Comparison of ENCODE assay signal across 18 cellular contexts in the genomic region with DNA sequence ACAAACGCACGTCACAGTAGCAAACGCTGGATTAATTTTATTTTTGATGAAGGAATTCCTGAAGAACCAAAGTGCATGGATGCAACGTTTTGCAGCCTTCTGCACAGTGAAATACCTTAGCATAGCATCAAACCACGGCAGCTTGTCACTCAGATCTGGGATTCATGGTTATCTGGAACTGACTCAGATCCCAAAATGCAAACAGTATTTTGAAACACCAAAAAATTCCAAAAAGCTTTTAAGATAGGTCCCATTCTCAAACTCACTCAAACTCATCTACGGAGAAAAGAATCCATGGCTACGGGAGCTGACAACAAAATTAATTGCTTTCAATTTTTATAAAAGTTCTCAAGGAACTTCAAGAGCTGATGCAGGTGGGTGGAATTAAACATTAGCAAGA.
DNase-seq lines count a peak whose midpoint lies in the region; ATAC-seq, FAIRE-seq and TF ChIP-seq lines count a peak whose summit lies in the region.
"Had no signal": no experiment of that assay in that cellular context is flagged by ENCODE, and none has a peak within 500 bp of the region (broad histone marks: within the 10 kb centered on the region; RNA-seq: fewer than 3 reads in every experiment).

No MANE protein-coding gene starts in this region.

- H3K36me3 Mint-ChIP-seq in Calu3 (ENCODE audit: insufficient read depth, unreplicated experiment) (no peaks in the 10 kb centered on the region), nephron progenitor cell (ENCODE audit: low read depth) (no peaks in the 10 kb centered on the region), type B pancreatic cell (no peaks in the 10 kb centered on the region)
- H3K36me3 Mint-ChIP-seq: CD14-positive monocyte; CD8-positive, alpha-beta T cell had no signal

- no TSS peak for BruUV-seq in Calu3 (replicated peaks; lab: Mats Ljungman, UMichigan)

- DNase-seq in Calu3, result no peak
- DNase-seq in nephron progenitor cell, result no peak
- DNase-seq in type B pancreatic cell (ENCODE audit: extremely low spot score, unreplicated experiment), result no peak
- no peak for DNase-seq in activated CD4-positive, alpha-beta T cell treated with anti-CD3 and anti-CD28 coated beads for 48 hours
- DNase-seq in DMS114 treated with DMSO at 0.1 percent for 48 hours (lab: John Stamatoyannopoulos, UW; ENCODE audit: unreplicated experiment), result no peak
- DNase-seq: BE2C; CD8-positive, alpha-beta T cell; COR-L47; HCEC 1CT; HFFc6 had no signal

- H3K4me1 Mint-ChIP-seq in Calu3 (ENCODE audit: low read depth, unreplicated experiment) (peaks cover 20% of the 10 kb centered on the region), nephron progenitor cell (peaks cover 37% of the 10 kb centered on the region), type B pancreatic cell (ENCODE audit: unreplicated experiment) (peaks cover 29% of the 10 kb centered on the region)
- H3K4me1 Mint-ChIP-seq: CD14-positive monocyte had no signal

- H3K9me3 Mint-ChIP-seq in Calu3 (ENCODE audit: low read depth, unreplicated experiment), result no peaks in the 10 kb centered on the region
- no peaks in the 10 kb centered on the region for H3K9me3 Mint-ChIP-seq in nephron progenitor cell
- peaks cover 5% of the 10 kb centered on the region for H3K9me3 Mint-ChIP-seq in type B pancreatic cell
- H3K9me3 Mint-ChIP-seq: CD14-positive monocyte; CD8-positive, alpha-beta T cell; HFFc6 had no signal

- peak; percentile 39 for FAIRE-seq in TTC549 (lab: Jason Lieb, UNC)
- FAIRE-seq: GM12878, GM18507, H1, HepG2 had no signal

- H3K4me3 Mint-ChIP-seq in Calu3 (ENCODE audit: low read depth, unreplicated experiment) (peak overlapping the region; percentile 7), nephron progenitor cell (no peak overlapping the region), type B pancreatic cell (peak overlapping the region; percentile 64)
- H3K4me3 Mint-ChIP-seq: CD14-positive monocyte; CD8-positive, alpha-beta T cell; HFFc6 had no signal

- CTCF ChIA-PET in Calu3 (lab: Charles Lee), result interaction anchor here (1.0 to 1.3 kb wide), 4 partner anchors 12 to 223 kb away, joined by 3 to 6 read pairs (median 4); no protein-coding TSS in a partner anchor

- H3K27me3 Mint-ChIP-seq in Calu3 (ENCODE audit: unreplicated experiment), result no peaks in the 10 kb centered on the region
- no peaks in the 10 kb centered on the region for H3K27me3 Mint-ChIP-seq in nephron progenitor cell (ENCODE audit: low read depth, poor library complexity)
- H3K27me3 Mint-ChIP-seq in type B pancreatic cell, result no peaks in the 10 kb centered on the region

- no peak overlapping the region for H3K27ac Mint-ChIP-seq in Calu3 (ENCODE audit: unreplicated experiment)
- H3K27ac Mint-ChIP-seq in nephron progenitor cell, result peak overlapping the region; percentile 27
- peak overlapping the region; percentile 82 for H3K27ac Mint-ChIP-seq in type B pancreatic cell
- H3K27ac Mint-ChIP-seq: CD14-positive monocyte; CD8-positive, alpha-beta T cell; HFFc6 had no signal

- ATAC-seq in GM21576 (IDR thresholded peaks at IDR 0.05; ENCODE audit: unreplicated experiment), result no peak
- ATAC-seq: A549; CD8-positive, alpha-beta T cell; GM12878; HepG2 had no signal

- TF ChIP-seq CTCF in Calu3 (IDR thresholded peaks at IDR 0.05; ENCODE audit: unreplicated experiment) (no peak), nephron progenitor cell (IDR thresholded peaks at IDR 0.05) (no peak), type B pancreatic cell (conservative IDR thresholded peaks at IDR 0.05) (no peak)

- intact Hi-C loops in Calu3 (cut with micrococcal nuclease; ENCODE audit: unreplicated experiment), result loop anchor here (5.0 kb wide), 1 partner anchor 116 kb away; the partner anchor contains the start of gene SALL4
